ENCODE assay signal across 28 cellular contexts in genomic region chr10:131642966-131643365, GRCh38.
"Had no signal": no experiment of that assay in that cellular context is flagged by ENCODE, and none has a peak within 500 bp of the region (broad histone marks: within the 10 kb centered on the region; RNA-seq: fewer than 3 reads in every experiment).

No MANE protein-coding gene starts in this region.

- H3K36me3 ChIP-seq: brain microvascular endothelial cell, esophagus squamous epithelium, gastroesophageal sphincter, heart right ventricle had no signal

- H3K27ac ChIP-seq: brain microvascular endothelial cell, esophagus squamous epithelium, gastroesophageal sphincter, heart right ventricle, VCaP had no signal

- H3K27me3 ChIP-seq: brain microvascular endothelial cell had no signal

- DNase-seq: activated CD4-positive, alpha-beta memory T cell treated with anti-CD3 and anti-CD28 coated beads, Interleukin-2, amount 10 ng/mL, durations not matched to agents 7 days and 5 days; activated CD4-positive, alpha-beta T cell treated with anti-CD3 and anti-CD28 coated beads for 1 hour; activated CD4-positive, alpha-beta T cell treated with anti-CD3 and anti-CD28 coated beads for 4 hours; activated CD4-positive, alpha-beta T cell treated with anti-CD3 and anti-CD28 coated beads, Interleukin-2, amount 10 ng/mL, durations not matched to agents 7 days and 5 days; activated CD4-positive, alpha-beta T cell treated with anti-CD3 and anti-CD28 coated beads, Interleukin-2, amount 50 U/mL, for 4 hours; activated effector memory CD4-positive, alpha-beta T cell treated with Interleukin-2 at 50 U/mL for 16 hours; activated gamma-delta T cell treated with Interleukin-2 at 50 U/mL for 16 hours; activated naive CD4-positive, alpha-beta T cell treated with anti-CD3 and anti-CD28 coated beads, Interleukin-2, amount 50 U/mL, for 16 hours; activated naive CD4-positive, alpha-beta T cell treated with Interleukin-2 at 50 U/mL for 16 hours; activated T-cell treated with anti-CD3 and anti-CD28 coated beads, Interleukin-2, amount 50 U/mL, for 4 hours; amniotic stem cell; anterior cingulate cortex; brain microvascular endothelial cell; cortex of kidney; dermis blood vessel endothelial cell; effector CD4-positive, alpha-beta T cell; effector memory CD8-positive, alpha-beta T cell; erythroblast; esophagus squamous epithelium; foreskin melanocyte; heart right ventricle; T-helper 2 cell had no signal

- H3K27ac Mint-ChIP-seq: activated CD4-positive, alpha-beta memory T cell treated with anti-CD3 and anti-CD28 coated beads, Interleukin-2, amount 10 ng/mL, durations not matched to agents 7 days and 5 days; activated CD4-positive, alpha-beta T cell treated with anti-CD3 and anti-CD28 coated beads, Interleukin-2, amount 10 ng/mL, durations not matched to agents 7 days and 5 days; activated naive CD8-positive, alpha-beta T cell; activated T-helper 17 cell treated with anti-CD3 and anti-CD28 coated beads, Interleukin-2, amount 50 U/mL, for 72 hours; effector memory CD8-positive, alpha-beta T cell; WTC11 had no signal

- H3K4me1 ChIP-seq: esophagus squamous epithelium, gastroesophageal sphincter, heart right ventricle had no signal

- H3K4me3 ChIP-seq: esophagus squamous epithelium, gastroesophageal sphincter, heart right ventricle had no signal

- H3K36me3 Mint-ChIP-seq: activated naive CD8-positive, alpha-beta T cell had no signal

- H3K4me1 Mint-ChIP-seq: activated CD4-positive, alpha-beta memory T cell treated with anti-CD3 and anti-CD28 coated beads, Interleukin-2, amount 10 ng/mL, durations not matched to agents 7 days and 5 days; activated T-helper 17 cell treated with anti-CD3 and anti-CD28 coated beads, Interleukin-2, amount 50 U/mL, for 72 hours; central memory CD8-positive, alpha-beta T cell had no signal

- ATAC-seq: activated T-cell treated with anti-CD3 and anti-CD28 coated beads, Interleukin-2, amount 50 U/mL, for 4 hours; activated T-helper 17 cell treated with anti-CD3 and anti-CD28 coated beads, Interleukin-2, amount 50 U/mL, for 72 hours; effector memory CD8-positive, alpha-beta T cell; gastroesophageal sphincter; heart right ventricle; WTC11 had no signal

- H3K9me3 Mint-ChIP-seq: activated CD4-positive, alpha-beta memory T cell treated with anti-CD3 and anti-CD28 coated beads, Interleukin-2, amount 10 ng/mL, durations not matched to agents 7 days and 5 days; activated CD4-positive, alpha-beta T cell treated with anti-CD3 and anti-CD28 coated beads, Interleukin-2, amount 10 ng/mL, durations not matched to agents 7 days and 5 days; activated T-helper 17 cell treated with anti-CD3 and anti-CD28 coated beads, Interleukin-2, amount 50 U/mL, for 72 hours had no signal

- H3K27me3 Mint-ChIP-seq: activated CD4-positive, alpha-beta memory T cell treated with anti-CD3 and anti-CD28 coated beads, Interleukin-2, amount 10 ng/mL, durations not matched to agents 7 days and 5 days; activated naive CD8-positive, alpha-beta T cell; activated T-helper 17 cell treated with anti-CD3 and anti-CD28 coated beads, Interleukin-2, amount 50 U/mL, for 72 hours had no signal

- H3K4me3 Mint-ChIP-seq: activated CD4-positive, alpha-beta memory T cell treated with anti-CD3 and anti-CD28 coated beads, Interleukin-2, amount 10 ng/mL, durations not matched to agents 7 days and 5 days; activated CD4-positive, alpha-beta T cell treated with anti-CD3 and anti-CD28 coated beads, Interleukin-2, amount 10 ng/mL, durations not matched to agents 7 days and 5 days; activated naive CD8-positive, alpha-beta T cell; activated T-cell treated with anti-CD3 and anti-CD28 coated beads, Interleukin-2, amount 50 U/mL, for 4 hours; activated T-helper 17 cell treated with anti-CD3 and anti-CD28 coated beads, Interleukin-2, amount 50 U/mL, for 72 hours; central memory CD8-positive, alpha-beta T cell; effector memory CD8-positive, alpha-beta T cell; WTC11 had no signal
